ENCODE assay signal across 22 cellular contexts in genomic region chr16:80344570-80344969, GRCh38.
A peak's percentile ranks its signal among the peaks of the same experiment; 100 is the strongest.
DNase-seq lines count a peak whose midpoint lies in the region; ATAC-seq, FAIRE-seq and TF ChIP-seq lines count a peak whose summit lies in the region.
"Had no signal": no experiment of that assay in that cellular context is flagged by ENCODE, and none has a peak within 500 bp of the region (broad histone marks: within the 10 kb centered on the region; RNA-seq: fewer than 3 reads in every experiment).

No MANE protein-coding gene starts in this region.

- DNase-seq in HTR-8/SVneo (ENCODE audit: insufficient read length, low spot score) (no peak), coronary artery (ENCODE audit: low spot score) (peak; percentile 29), MG63 (no peak)
- DNase-seq: C1 segment of cervical spinal cord; Calu3; CD4-positive, alpha-beta memory T cell; COR-L47; DMS53; DMS79 treated with DMSO at 0.1 percent for 48 hours; GF-D8; GM23248; H7; HCEC 1CT had no signal

- H3K9ac ChIP-seq in BLaER1, result no peak overlapping the region
- H3K9ac ChIP-seq: GM23248 had no signal

- H4K20me1 ChIP-seq in BLaER1, result no peaks in the 10 kb centered on the region

- H3K4me1 ChIP-seq in BLaER1, result peaks cover 63% of the 10 kb centered on the region

- H3K27me3 ChIP-seq in BLaER1 (no peaks in the 10 kb centered on the region), MG63 (no peaks in the 10 kb centered on the region)

- H3K36me3 ChIP-seq in BLaER1, result no peaks in the 10 kb centered on the region
- H3K36me3 ChIP-seq in MG63, result no peaks in the 10 kb centered on the region

- H3K9me3 ChIP-seq in BLaER1 (no peaks in the 10 kb centered on the region), MG63 (no peaks in the 10 kb centered on the region)

- ATAC-seq in GM18861 (IDR thresholded peaks at IDR 0.05; ENCODE audit: unreplicated experiment), result no peak
- ATAC-seq in HG03442 (IDR thresholded peaks at IDR 0.05; ENCODE audit: unreplicated experiment), result no peak

- FAIRE-seq in HTR-8/SVneo (lab: Jason Lieb, UNC), result peak; percentile 58
- FAIRE-seq: A204.1, GM12891, GM18507, GM19239, H1 had no signal

- no peak overlapping the region for H3K4me3 ChIP-seq in BLaER1
- no peak overlapping the region for H3K4me3 ChIP-seq in coronary artery
- H3K4me3 ChIP-seq in MG63, result no peak overlapping the region
- H3K4me3 ChIP-seq: GM23248 had no signal

- H3K27ac ChIP-seq in BLaER1 (no peak overlapping the region), coronary artery (no peak overlapping the region)
- H3K27ac ChIP-seq: 22Rv1, GM23248 had no signal

- H3K4me2 ChIP-seq in BLaER1, result peak overlapping the region; percentile 72

- no peak for TF ChIP-seq CTCF in coronary artery (IDR thresholded peaks at IDR 0.05)
